8 cellular contexts compared by ENCODE assay signal in the genomic region with DNA sequence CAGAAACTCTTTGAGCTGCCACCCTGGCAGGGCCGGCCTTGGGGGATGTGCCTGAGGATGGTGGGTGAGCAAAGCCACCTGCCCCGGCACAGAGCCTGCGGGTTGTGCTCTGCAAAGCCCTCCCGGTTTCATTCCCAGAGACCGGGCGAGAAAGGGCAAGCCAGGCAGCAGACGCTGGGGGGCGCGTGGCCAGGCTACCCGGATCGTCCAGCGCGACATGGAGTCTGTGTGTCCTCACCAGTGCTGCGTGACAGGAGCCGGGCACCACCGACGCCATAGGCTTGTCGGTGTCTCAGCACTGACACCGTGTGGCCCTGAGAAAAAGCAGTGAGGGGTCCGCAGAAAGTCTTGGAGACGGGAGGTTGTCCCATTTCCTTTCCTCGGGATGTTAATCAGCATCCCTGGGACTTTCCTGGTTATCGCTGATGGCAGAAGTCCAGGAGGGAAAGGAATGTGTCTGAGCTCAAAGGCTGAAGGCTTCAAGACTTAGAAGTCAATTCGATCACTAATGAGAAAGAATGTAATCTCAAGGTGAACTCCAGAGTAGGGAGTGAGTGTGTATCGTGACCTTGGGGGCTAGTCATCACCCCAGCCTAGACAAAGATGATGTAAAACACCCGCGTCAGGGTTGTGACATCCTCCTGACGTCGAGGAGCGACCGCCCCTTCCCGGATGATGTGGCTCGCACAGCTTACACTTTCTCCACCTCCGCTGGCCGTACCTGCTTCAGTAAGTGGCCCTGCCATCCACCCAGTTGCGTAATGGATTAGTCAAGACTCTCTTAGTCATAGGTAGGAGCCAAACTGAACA. TPM values are rescaled to one million over a fixed set of nuclear protein-coding genes. Genes with fewer than 3 reads are reported as not detected.
A peak's percentile ranks its signal among the peaks of the same experiment; 100 is the strongest.
DNase-seq lines count a peak whose midpoint lies in the region; ATAC-seq and TF ChIP-seq lines count a peak whose summit lies in the region.

No MANE protein-coding gene starts in this region.

- H3K27me3 ChIP-seq in BE2C (peaks cover 5% of the 10 kb centered on the region; the same call in 1 of the 2 replicates), mesenchymal stem cell (ENCODE audit: control insufficient read depth in 1 of 2, insufficient read depth in 1 of 2, low read length in 2 of 2) (peaks cover 39 to 78% of the 10 kb centered on the region in 2 experiments)

- H4K91ac ChIP-seq in mesenchymal stem cell (ENCODE audit: low read length) = no peak overlapping the region

- H3K27ac Mint-ChIP-seq in activated CD8-positive, alpha-beta T cell treated with anti-CD3 and anti-CD28 coated beads for 36 hours = no peak overlapping the region

- H3K79me1 ChIP-seq in mesenchymal stem cell (replicated peaks; ENCODE audit: low read length, poor library complexity, severe bottlenecking) = no peaks in the 10 kb centered on the region

- H3K9me3 Mint-ChIP-seq in activated CD8-positive, alpha-beta T cell treated with anti-CD3 and anti-CD28 coated beads for 36 hours = no peaks in the 10 kb centered on the region

- no peak overlapping the region for H2BK5ac ChIP-seq in mesenchymal stem cell (ENCODE audit: low read depth, low read length, poor library complexity, severe bottlenecking)

- H3K27ac ChIP-seq in HEK293 (ENCODE audit: extremely low read depth, low read depth, low read length) (no peak overlapping the region), mesenchymal stem cell (ENCODE audit: low read length, poor library complexity, severe bottlenecking) (no peak overlapping the region)

- no peak overlapping the region for H2AFZ ChIP-seq in mesenchymal stem cell (ENCODE audit: low read depth, low read length)

- CTCF ChIA-PET in HEK293 (lab: Yijun Ruan, JAX) = interaction anchor here (0.6 to 2.5 kb wide), 11 partner anchors 10 to 153 kb away, joined by 3 to 35 read pairs (median 4); no protein-coding TSS in a partner anchor
- CTCF ChIA-PET in activated CD8-positive, alpha-beta T cell treated with anti-CD3 and anti-CD28 coated beads for 36 hours (lab: Charles Lee) = interaction anchor here (0.6 to 6.4 kb wide), 18 partner anchors 8 to 247 kb away, joined by 3 to 74 read pairs (median 4); a partner anchor contains a TSS

- POLR2A ChIA-PET in HEK293 (lab: Yijun Ruan, JAX) = no interaction called here
- POLR2A ChIA-PET in activated CD8-positive, alpha-beta T cell treated with anti-CD3 and anti-CD28 coated beads for 36 hours (lab: Charles Lee) = interaction anchor here (0.7 to 1.6 kb wide), 2 partner anchors 68 to 257 kb away, joined by 3 to 4 read pairs; no protein-coding TSS in a partner anchor

- H2BK15ac ChIP-seq in mesenchymal stem cell (ENCODE audit: low read depth, poor library complexity, severe bottlenecking) = no peak overlapping the region

- peak overlapping the region; percentile 12 for H4K8ac ChIP-seq in mesenchymal stem cell (ENCODE audit: low read length)

- peak; percentile 95 for DNase-seq in BE2C
- DNase-seq in NCI-H774 (lab: John Stamatoyannopoulos, UW) = peak; percentile 72
- DNase-seq in activated CD8-positive, alpha-beta T cell treated with anti-CD3 and anti-CD28 coated beads for 36 hours = peak; percentile 70
- DNase-seq in epidermal melanocyte (ENCODE audit: insufficient read length, low spot score) = peak; percentile 38
- DNase-seq in mesenchymal stem cell = peak; percentile 86
- peak; percentile 40 to 46 for DNase-seq in stimulated activated CD8-positive, alpha-beta memory T cell treated with anti-CD3 and anti-CD28 coated beads, Interleukin-2, amount 100 ng/mL, for 48 hours (ENCODE audit: low read depth in 2 of 2)

- no peak overlapping the region for H3K4ac ChIP-seq in mesenchymal stem cell (ENCODE audit: low read depth in 1 of 2, low read length in 2 of 2)

- no peak overlapping the region for H2AK5ac ChIP-seq in mesenchymal stem cell (ENCODE audit: low read length, severe bottlenecking)

- H3K4me1 ChIP-seq in BE2C (peaks cover 4% of the 10 kb centered on the region; the same call in 1 of the 2 replicates), HEK293 (ENCODE audit: control insufficient read depth, insufficient read depth, low read length) (no peaks in the 10 kb centered on the region), mesenchymal stem cell (ENCODE audit: control insufficient read depth, insufficient read depth, low read depth, low read length) (peaks cover 7% of the 10 kb centered on the region)

- H3K23ac ChIP-seq in mesenchymal stem cell (ENCODE audit: low read length in 2 of 2) = peak overlapping the region in 1 of 2 experiments; percentile 27

- H3K4me3 ChIP-seq in BE2C (ENCODE audit: low read depth, low read length) (peak overlapping the region; percentile 52), HEK293 (ENCODE audit: low read depth, low read length) (peak overlapping the region; percentile 12), mesenchymal stem cell (ENCODE audit: insufficient read depth in 1 of 2, low read depth in 1 of 2, low read length in 2 of 2) (peak overlapping the region; percentile 38 to 54)

- peak overlapping the region; percentile 93 for H3K4me2 ChIP-seq in mesenchymal stem cell (ENCODE audit: low read length, poor library complexity, severe bottlenecking)

- no peak overlapping the region for H2BK120ac ChIP-seq in mesenchymal stem cell (ENCODE audit: low read depth, low read length)

- H3K18ac ChIP-seq in mesenchymal stem cell (ENCODE audit: low read depth in 1 of 2, low read length in 2 of 2) = peak overlapping the region in 1 of 2 experiments; percentile 80

- peak overlapping the region; percentile 8 for H3K9ac ChIP-seq in mesenchymal stem cell (ENCODE audit: low read length)

- H3K9me3 ChIP-seq in BE2C (no peaks in the 10 kb centered on the region), HEK293 (ENCODE audit: control insufficient read depth, insufficient read depth, low read depth, low read length) (no peaks in the 10 kb centered on the region), mesenchymal stem cell (ENCODE audit: control insufficient read depth, low read length) (no peaks in the 10 kb centered on the region)

- H3K14ac ChIP-seq in mesenchymal stem cell (ENCODE audit: low read length in 2 of 2) = no peak overlapping the region

- intact Hi-C loops in activated CD8-positive, alpha-beta T cell treated with anti-CD3 and anti-CD28 coated beads for 36 hours (cut with micrococcal nuclease) = no loop called here

- TF ChIP-seq CTCF in BE2C (IDR thresholded peaks at IDR 0.05; ENCODE audit: low read depth, low read length) (peak; percentile 84), HEK293 (tag by site-specific recombination; IDR thresholded peaks at IDR 0.05) (peak; percentile 86)
- peak; percentile 63 for TF ChIP-seq CTCF in activated CD8-positive, alpha-beta T cell treated with anti-CD3 and anti-CD28 coated beads for 36 hours (IDR thresholded peaks at IDR 0.05)

- no peaks in the 10 kb centered on the region for H3K36me3 Mint-ChIP-seq in activated CD8-positive, alpha-beta T cell treated with anti-CD3 and anti-CD28 coated beads for 36 hours (ENCODE audit: low read depth)

- H3K4me1 Mint-ChIP-seq in activated CD8-positive, alpha-beta T cell treated with anti-CD3 and anti-CD28 coated beads for 36 hours (ENCODE audit: low read depth) = peaks cover 7% of the 10 kb centered on the region

- peak overlapping the region; percentile 20 for H3K4me3 Mint-ChIP-seq in activated CD8-positive, alpha-beta T cell treated with anti-CD3 and anti-CD28 coated beads for 36 hours

- ATAC-seq in activated CD8-positive, alpha-beta T cell treated with anti-CD3 and anti-CD28 coated beads for 36 hours = peak; percentile 86
- ATAC-seq in GM18519 (IDR thresholded peaks at IDR 0.05; ENCODE audit: low FRiP score, unreplicated experiment) = no peak

- no peak overlapping the region for H2BK12ac ChIP-seq in mesenchymal stem cell (ENCODE audit: low read length in 2 of 2)

- H3K27me3 Mint-ChIP-seq in activated CD8-positive, alpha-beta T cell treated with anti-CD3 and anti-CD28 coated beads for 36 hours = peaks cover 26% of the 10 kb centered on the region

- H3K36me3 ChIP-seq in BE2C = no peaks in the 10 kb centered on the region
- H3K36me3 ChIP-seq in HEK293 (ENCODE audit: control insufficient read depth in 2 of 2, insufficient read depth in 1 of 2, low read length in 2 of 2) = no peaks in the 10 kb centered on the region
- no peaks in the 10 kb centered on the region for H3K36me3 ChIP-seq in mesenchymal stem cell (ENCODE audit: control insufficient read depth in 1 of 2, insufficient read depth in 2 of 2, low read depth in 1 of 2, low read length in 2 of 2)

- WGBS in mesenchymal stem cell = 19% methylated on average over 36 of the region's 36 CpGs

TF ChIP-seq in HEK293, 187 proteins besides CTCF, POLR2A, EP300 and RAD21 (continues in another document):
- TF ChIP-seq ZNF121 (tag by site-specific recombination; IDR thresholded peaks at IDR 0.05) = no peak
- TF ChIP-seq, protein P1, sequence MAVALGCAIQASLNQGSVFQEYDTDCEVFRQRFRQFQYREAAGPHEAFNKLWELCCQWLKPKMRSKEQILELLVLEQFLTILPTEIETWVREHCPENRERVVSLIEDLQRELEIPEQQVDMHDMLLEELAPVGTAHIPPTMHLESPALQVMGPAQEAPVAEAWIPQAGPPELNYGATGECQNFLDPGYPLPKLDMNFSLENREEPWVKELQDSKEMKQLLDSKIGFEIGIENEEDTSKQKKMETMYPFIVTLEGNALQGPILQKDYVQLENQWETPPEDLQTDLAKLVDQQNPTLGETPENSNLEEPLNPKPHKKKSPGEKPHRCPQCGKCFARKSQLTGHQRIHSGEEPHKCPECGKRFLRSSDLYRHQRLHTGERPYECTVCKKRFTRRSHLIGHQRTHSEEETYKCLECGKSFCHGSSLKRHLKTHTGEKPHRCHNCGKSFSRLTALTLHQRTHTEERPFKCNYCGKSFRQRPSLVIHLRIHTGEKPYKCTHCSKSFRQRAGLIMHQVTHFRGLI (tag by site-specific recombination; IDR thresholded peaks at IDR 0.05) = 0 out of 2 replicates have a peak, but pooled peaks have one; percentile 36

RNA-seq across cellular contexts. Expression of a gene that starts 36.3 kb away (rescaled TPM):
- not detected for polyA plus RNA-seq in BE2C (2012; ENCODE audit: insufficient read depth, insufficient read length, low read depth)
- total RNA-seq in activated CD8-positive, alpha-beta T cell treated with anti-CD3 and anti-CD28 coated beads for 36 hours = not detected
- not detected for polyA plus RNA-seq in mesenchymal stem cell (2013, experiment 1 of 2)
- polyA plus RNA-seq in mesenchymal stem cell (2013, experiment 2 of 2) = not detected

RNA-seq across cellular contexts. Expression of a gene that starts 37.2 kb away (rescaled TPM):
- not detected for polyA plus RNA-seq in BE2C (2012; ENCODE audit: insufficient read depth, insufficient read length, low read depth)
- total RNA-seq in activated CD8-positive, alpha-beta T cell treated with anti-CD3 and anti-CD28 coated beads for 36 hours = not detected
- not detected for polyA plus RNA-seq in mesenchymal stem cell (2013, experiment 1 of 2)
- not detected for polyA plus RNA-seq in mesenchymal stem cell (2013, experiment 2 of 2)

Comparison
In these comparisons a context has a peak if more than half of its experiments do, and no peak if none do; other contexts are left out.
1. DNase-seq: peak in every context shown above with its lines; median percentile 95 in BE2C; 86 in mesenchymal stem cell; 72 in NCI-H774; 70 in activated CD8-positive, alpha-beta T cell treated with anti-CD3 and anti-CD28 coated beads for 36 hours; 43 in stimulated activated CD8-positive, alpha-beta memory T cell treated with anti-CD3 and anti-CD28 coated beads, Interleukin-2, amount 100 ng/mL, for 48 hours; 38 in epidermal melanocyte.